In the genomic region with DNA sequence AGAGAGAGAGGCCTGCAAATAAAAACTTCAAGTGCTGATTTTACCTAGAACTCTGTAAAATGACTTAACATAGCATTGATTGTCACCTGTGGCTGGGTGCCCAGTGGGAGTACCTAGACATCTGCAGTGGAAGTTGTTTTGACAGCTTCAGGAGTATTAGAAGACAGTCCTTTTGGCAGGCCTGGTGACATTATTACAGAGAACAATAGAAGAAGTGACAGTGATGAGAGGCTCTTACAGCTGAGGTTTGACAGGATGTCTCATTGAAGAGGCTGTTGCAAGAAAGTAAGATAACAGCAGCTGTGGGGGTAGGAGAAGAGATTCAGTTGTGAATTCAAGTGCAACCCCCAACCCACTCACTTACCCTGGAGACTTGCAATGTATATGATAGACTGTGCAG, we compare ENCODE assay signal across 1 cellular context.
TF ChIP-seq lines count a peak whose summit lies in the region.

No MANE protein-coding gene starts in this region.

TF ChIP-seq in IMR-90, 13 proteins besides CTCF, POLR2A, EP300 and RAD21:
- TF ChIP-seq RCOR1 (IDR thresholded peaks at IDR 0.05; ENCODE audit: insufficient replicate concordance, low read length) (no peak), MXI1 (IDR thresholded peaks at IDR 0.05; ENCODE audit: borderline replicate concordance, low read depth, low read length) (no peak), MAFK (IDR thresholded peaks at IDR 0.05; ENCODE audit: low read depth, low read length) (no peak), CHD1 (IDR thresholded peaks at IDR 0.05; ENCODE audit: low read depth, low read length) (no peak), BHLHE40 (IDR thresholded peaks at IDR 0.05; ENCODE audit: low read depth, low read length) (no peak)
